Comparison of ENCODE assay signal across 18 cellular contexts in the genomic region with DNA sequence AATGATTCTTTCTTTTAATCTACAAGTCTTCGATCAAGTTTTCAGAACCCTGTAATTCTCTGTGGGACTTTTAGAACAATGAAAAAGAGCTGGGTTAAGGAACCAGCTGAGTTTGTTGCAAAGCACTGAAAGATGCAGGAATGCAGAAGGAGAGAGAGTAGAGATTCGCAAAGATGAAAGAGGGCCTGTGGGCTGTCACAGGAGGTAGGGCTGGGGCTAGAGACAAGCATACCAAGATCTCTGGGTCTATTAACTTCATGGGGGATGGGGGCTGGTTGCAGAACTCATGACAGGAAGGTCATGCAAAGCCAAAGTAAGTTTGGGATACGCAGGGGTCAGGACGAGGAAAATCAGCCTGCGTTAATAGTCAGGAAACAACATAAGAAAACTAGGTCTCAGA.
"Had no signal": no experiment of that assay in that cellular context is flagged by ENCODE, and none has a peak within 500 bp of the region (broad histone marks: within the 10 kb centered on the region; RNA-seq: fewer than 3 reads in every experiment).

No MANE protein-coding gene starts in this region.

- H3K36me3 Mint-ChIP-seq: activated naive CD4-positive, alpha-beta T cell treated with anti-CD3 and anti-CD28 coated beads, Interleukin-2, amount 50 U/mL, for 72 hours; immature natural killer cell; memory B cell; naive thymus-derived CD4-positive, alpha-beta T cell had no signal

- H3K27ac ChIP-seq: adrenal gland, right atrium auricular region, tibial nerve, WERI-Rb-1 had no signal

- H3K27me3 Mint-ChIP-seq: activated CD4-positive, alpha-beta T cell treated with anti-CD3 and anti-CD28 coated beads for 36 hours; effector memory CD8-positive, alpha-beta T cell; memory B cell; naive thymus-derived CD4-positive, alpha-beta T cell; stimulated activated naive CD8-positive, alpha-beta T cell treated with anti-CD3 and anti-CD28 coated beads, Interleukin-15, Interleukin-2, amounts not matched to agents 100 ng/mL and 50 ng/mL, for 24 hours had no signal

- H3K9me3 Mint-ChIP-seq: activated T-helper 1 cell treated with anti-CD3 and anti-CD28 coated beads, Interleukin-12 subunit alpha, Interleukin-12 subunit beta, Interleukin-2, Interleukin-4 antibody, amounts not matched to agents 30 ng/mL and 10 ng/mL and 1 ng/mL, durations not matched to agents 14 hours and 24 hours and 36 hours had no signal

- H3K4me3 Mint-ChIP-seq: activated CD4-positive, alpha-beta T cell treated with anti-CD3 and anti-CD28 coated beads for 36 hours; activated T-helper 1 cell treated with anti-CD3 and anti-CD28 coated beads, Interleukin-12 subunit alpha, Interleukin-12 subunit beta, Interleukin-2, Interleukin-4 antibody, amounts not matched to agents 30 ng/mL and 10 ng/mL and 1 ng/mL, durations not matched to agents 14 hours and 24 hours and 36 hours; effector memory CD8-positive, alpha-beta T cell; immature natural killer cell; memory B cell; naive thymus-derived CD4-positive, alpha-beta T cell; stimulated activated naive CD8-positive, alpha-beta T cell treated with anti-CD3 and anti-CD28 coated beads, Interleukin-15, Interleukin-2, amounts not matched to agents 100 ng/mL and 50 ng/mL, for 24 hours had no signal

- H3K27ac Mint-ChIP-seq: activated CD4-positive, alpha-beta T cell treated with anti-CD3 and anti-CD28 coated beads for 36 hours; activated naive CD4-positive, alpha-beta T cell treated with anti-CD3 and anti-CD28 coated beads, Interleukin-2, amount 50 U/mL, for 72 hours; activated T-helper 1 cell treated with anti-CD3 and anti-CD28 coated beads, Interleukin-12 subunit alpha, Interleukin-12 subunit beta, Interleukin-2, Interleukin-4 antibody, amounts not matched to agents 30 ng/mL and 10 ng/mL and 1 ng/mL, durations not matched to agents 14 hours and 24 hours and 36 hours; effector memory CD8-positive, alpha-beta T cell; immature natural killer cell; memory B cell; naive thymus-derived CD4-positive, alpha-beta T cell; stimulated activated naive CD8-positive, alpha-beta T cell treated with anti-CD3 and anti-CD28 coated beads, Interleukin-15, Interleukin-2, amounts not matched to agents 100 ng/mL and 50 ng/mL, for 24 hours had no signal

- H3K4me1 Mint-ChIP-seq: activated CD4-positive, alpha-beta T cell treated with anti-CD3 and anti-CD28 coated beads for 36 hours; immature natural killer cell; memory B cell; naive thymus-derived CD4-positive, alpha-beta T cell had no signal

- DNase-seq: activated CD4-positive, alpha-beta T cell treated with anti-CD3 and anti-CD28 coated beads for 36 hours; activated CD4-positive, alpha-beta T cell treated with anti-CD3 and anti-CD28 coated beads, Interleukin-2, amount 50 U/mL, for 48 hours; activated gamma-delta T cell treated with Interleukin-2 at 50 U/mL for 16 hours; adrenal gland; dermis blood vessel endothelial cell; effector memory CD8-positive, alpha-beta T cell; hippocampal formation; immature natural killer cell; naive thymus-derived CD4-positive, alpha-beta T cell; occipital lobe; stimulated activated CD4-positive, alpha-beta T cell treated with anti-CD3 and anti-CD28 coated beads, Interleukin-2, amount 100 ng/mL, for 48 hours; WERI-Rb-1 had no signal

- H3K4me3 ChIP-seq: adrenal gland, right atrium auricular region, tibial nerve had no signal

- H3K9me3 ChIP-seq: adrenal gland, right atrium auricular region, tibial nerve had no signal

- H3K36me3 ChIP-seq: adrenal gland, right atrium auricular region, tibial nerve, WERI-Rb-1 had no signal

- H3K4me1 ChIP-seq: adrenal gland, right atrium auricular region had no signal

- H3K27me3 ChIP-seq: adrenal gland, right atrium auricular region, tibial nerve had no signal

- ATAC-seq: activated CD4-positive, alpha-beta T cell treated with anti-CD3 and anti-CD28 coated beads for 36 hours; activated naive CD4-positive, alpha-beta T cell treated with anti-CD3 and anti-CD28 coated beads, Interleukin-2, amount 50 U/mL, for 72 hours; effector memory CD8-positive, alpha-beta T cell; naive thymus-derived CD4-positive, alpha-beta T cell had no signal
